ENCODE assay signal across 31 cellular contexts in the genomic region with DNA sequence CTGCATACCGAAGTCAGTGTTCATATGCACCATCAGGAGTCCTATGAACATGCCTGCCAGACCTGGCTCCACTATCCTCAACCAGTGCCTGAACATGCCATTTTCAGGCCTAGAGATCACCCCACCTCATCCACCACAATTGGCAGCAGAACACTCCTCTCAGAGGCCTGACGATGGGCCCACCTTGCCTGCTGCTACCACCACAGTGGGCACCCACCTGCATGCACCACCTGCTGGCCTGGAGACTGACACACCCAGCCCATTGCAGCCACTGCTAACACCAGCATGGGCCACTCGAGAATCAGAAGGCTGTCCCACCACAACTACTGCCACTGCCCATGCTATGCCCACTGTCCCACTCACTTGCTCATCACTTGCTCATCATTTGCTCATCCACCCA.
"Had no signal": no experiment of that assay in that cellular context is flagged by ENCODE, and none has a peak within 500 bp of the region (broad histone marks: within the 10 kb centered on the region; RNA-seq: fewer than 3 reads in every experiment).

No MANE protein-coding gene starts in this region.

- H3K36me3 ChIP-seq: adrenal gland, colonic mucosa, esophagus squamous epithelium, gastroesophageal sphincter, WERI-Rb-1 had no signal

- FAIRE-seq: endometrium, endothelial cell of umbilical vein had no signal

- H3K4me1 ChIP-seq: adrenal gland, body of pancreas, colonic mucosa, esophagus squamous epithelium, gastroesophageal sphincter had no signal

- ATAC-seq: activated CD4-positive, alpha-beta T cell treated with anti-CD3 and anti-CD28 coated beads for 36 hours; activated naive CD8-positive, alpha-beta T cell treated with anti-CD3 and anti-CD28 coated beads, Interleukin-2, amount 50 U/mL, for 24 hours; activated T-cell treated with anti-CD3 and anti-CD28 coated beads, Interleukin-2, amount 50 U/mL, for 4 hours; activated T-helper 17 cell treated with anti-CD3 and anti-CD28 coated beads, Interleukin-2, amount 50 U/mL, for 72 hours; body of pancreas; gastroesophageal sphincter; T-helper 17 cell had no signal

- H3K27ac ChIP-seq: adrenal gland, body of pancreas, colonic mucosa, epithelial cell of prostate, esophagus squamous epithelium, gastroesophageal sphincter, WERI-Rb-1 had no signal

- DNase-seq: activated CD4-positive, alpha-beta memory T cell treated with anti-CD3 and anti-CD28 coated beads, Interleukin-2, amount 10 ng/mL, durations not matched to agents 7 days and 5 days; activated CD4-positive, alpha-beta T cell treated with anti-CD3 and anti-CD28 coated beads for 36 hours; activated CD4-positive, alpha-beta T cell treated with anti-CD3 and anti-CD28 coated beads, Interleukin-2, amount 10 ng/mL, durations not matched to agents 24 days and 14 days; activated CD4-positive, CD25-positive, alpha-beta regulatory T cell; activated CD4-positive, CD25-positive, alpha-beta regulatory T cell treated with anti-CD3 and anti-CD28 coated beads, Interleukin-2, amount 50 U/mL, for 72 hours; activated CD8-positive, alpha-beta memory T cell treated with anti-CD3 and anti-CD28 coated beads, Interleukin-2, amount 50 U/mL, for 48 hours; activated effector memory CD4-positive, alpha-beta T cell treated with Interleukin-2 at 50 U/mL for 16 hours; activated naive CD4-positive, alpha-beta T cell treated with anti-CD3 and anti-CD28 coated beads for 36 hours; activated naive CD8-positive, alpha-beta T cell treated with anti-CD3 and anti-CD28 coated beads for 36 hours; activated naive CD8-positive, alpha-beta T cell treated with anti-CD3 and anti-CD28 coated beads, Interleukin-2, amount 50 U/mL, for 24 hours; activated T-cell treated with anti-CD3 and anti-CD28 coated beads, Interleukin-2, amount 50 U/mL, for 4 hours; adrenal gland; amygdala; aorta; body of pancreas; caudate nucleus; colonic mucosa; effector CD8-positive, alpha-beta T cell; esophagus squamous epithelium; foreskin melanocyte; T-helper 1 cell; T-helper 17 cell; T1000; WERI-Rb-1 had no signal

- H3K27ac Mint-ChIP-seq: activated CD4-positive, alpha-beta memory T cell treated with anti-CD3 and anti-CD28 coated beads, Interleukin-2, amount 10 ng/mL, durations not matched to agents 7 days and 5 days; activated CD4-positive, alpha-beta T cell treated with anti-CD3 and anti-CD28 coated beads for 36 hours; activated CD4-positive, alpha-beta T cell treated with anti-CD3 and anti-CD28 coated beads, Interleukin-2, amount 10 ng/mL, durations not matched to agents 24 days and 14 days; activated naive CD4-positive, alpha-beta T cell treated with anti-CD3 and anti-CD28 coated beads for 36 hours; activated naive CD4-positive, alpha-beta T cell treated with anti-CD3 and anti-CD28 coated beads, Interleukin-2, amount 50 U/mL, for 24 hours; activated naive CD8-positive, alpha-beta T cell treated with anti-CD3 and anti-CD28 coated beads for 36 hours; activated naive CD8-positive, alpha-beta T cell treated with anti-CD3 and anti-CD28 coated beads, Interleukin-2, amount 50 U/mL, for 24 hours; activated T-helper 17 cell treated with anti-CD3 and anti-CD28 coated beads, Interleukin-2, amount 50 U/mL, for 72 hours; T-helper 17 cell; T-helper 2 cell treated with Interferon-gamma antibody and Interleukin-4, amounts not matched to agents 5 μg/mL and 100 μg/mL, for 36 hours had no signal

- H3K4me3 Mint-ChIP-seq: activated CD4-positive, alpha-beta memory T cell treated with anti-CD3 and anti-CD28 coated beads, Interleukin-2, amount 10 ng/mL, durations not matched to agents 7 days and 5 days; activated CD4-positive, alpha-beta T cell treated with anti-CD3 and anti-CD28 coated beads for 36 hours; activated CD4-positive, alpha-beta T cell treated with anti-CD3 and anti-CD28 coated beads, Interleukin-2, amount 10 ng/mL, durations not matched to agents 24 days and 14 days; activated naive CD4-positive, alpha-beta T cell treated with anti-CD3 and anti-CD28 coated beads for 36 hours; activated naive CD4-positive, alpha-beta T cell treated with anti-CD3 and anti-CD28 coated beads, Interleukin-2, amount 50 U/mL, for 24 hours; activated naive CD8-positive, alpha-beta T cell treated with anti-CD3 and anti-CD28 coated beads for 36 hours; activated naive CD8-positive, alpha-beta T cell treated with anti-CD3 and anti-CD28 coated beads, Interleukin-2, amount 50 U/mL, for 24 hours; activated T-cell treated with anti-CD3 and anti-CD28 coated beads, Interleukin-2, amount 50 U/mL, for 4 hours; activated T-helper 17 cell treated with anti-CD3 and anti-CD28 coated beads, Interleukin-2, amount 50 U/mL, for 72 hours; T-helper 17 cell; T-helper 2 cell treated with Interferon-gamma antibody and Interleukin-4, amounts not matched to agents 5 μg/mL and 100 μg/mL, for 36 hours had no signal

- H3K27me3 Mint-ChIP-seq: activated CD4-positive, alpha-beta memory T cell treated with anti-CD3 and anti-CD28 coated beads, Interleukin-2, amount 10 ng/mL, durations not matched to agents 7 days and 5 days; activated CD4-positive, alpha-beta T cell treated with anti-CD3 and anti-CD28 coated beads for 36 hours; activated CD4-positive, alpha-beta T cell treated with anti-CD3 and anti-CD28 coated beads, Interleukin-2, amount 10 ng/mL, durations not matched to agents 24 days and 14 days; activated naive CD8-positive, alpha-beta T cell treated with anti-CD3 and anti-CD28 coated beads for 36 hours; activated naive CD8-positive, alpha-beta T cell treated with anti-CD3 and anti-CD28 coated beads, Interleukin-2, amount 50 U/mL, for 24 hours; T-helper 17 cell had no signal

- H3K9me3 ChIP-seq: body of pancreas, colonic mucosa had no signal

- H3K27me3 ChIP-seq: adrenal gland, body of pancreas, colonic mucosa, esophagus squamous epithelium, gastroesophageal sphincter had no signal

- H3K4me1 Mint-ChIP-seq: activated CD4-positive, alpha-beta memory T cell treated with anti-CD3 and anti-CD28 coated beads, Interleukin-2, amount 10 ng/mL, durations not matched to agents 7 days and 5 days; activated CD4-positive, alpha-beta T cell treated with anti-CD3 and anti-CD28 coated beads for 36 hours; activated CD4-positive, alpha-beta T cell treated with anti-CD3 and anti-CD28 coated beads, Interleukin-2, amount 10 ng/mL, durations not matched to agents 24 days and 14 days; activated naive CD4-positive, alpha-beta T cell treated with anti-CD3 and anti-CD28 coated beads, Interleukin-2, amount 50 U/mL, for 24 hours; activated naive CD8-positive, alpha-beta T cell treated with anti-CD3 and anti-CD28 coated beads for 36 hours; activated naive CD8-positive, alpha-beta T cell treated with anti-CD3 and anti-CD28 coated beads, Interleukin-2, amount 50 U/mL, for 24 hours; activated T-helper 17 cell treated with anti-CD3 and anti-CD28 coated beads, Interleukin-2, amount 50 U/mL, for 72 hours; T-helper 17 cell had no signal

- H3K4me3 ChIP-seq: adrenal gland, body of pancreas, colonic mucosa, esophagus squamous epithelium, gastroesophageal sphincter had no signal
